In genomic region chr6:99424761-99425646, GRCh38 we compare ENCODE assay signal across 8 cellular contexts. TPM values are rescaled to one million over a fixed set of nuclear protein-coding genes. Genes with fewer than 3 reads are reported as not detected.
A peak's percentile ranks its signal among the peaks of the same experiment; 100 is the strongest.
DNase-seq lines count a peak whose midpoint lies in the region; ATAC-seq, FAIRE-seq and TF ChIP-seq lines count a peak whose summit lies in the region.

PNISR (minus strand) TSS chr6:99425308; CDS start chr6:99414659, 10,649 bp downstream.

- H3K4me3 Mint-ChIP-seq in type B pancreatic cell = peak within 1 kb of the TSS; percentile 95

- H3K27me3 ChIP-seq in adrenal gland = no peaks in the 10 kb centered on the region
- no peaks in the 10 kb centered on the region for H3K27me3 ChIP-seq in heart left ventricle

- H3K27ac Mint-ChIP-seq in type B pancreatic cell = peak within 1 kb of the TSS; percentile 98

- no peaks in the 10 kb centered on the region for H3K36me3 ChIP-seq in adrenal gland (replicated peaks in 1 of 2)
- peaks cover 0 to 14% (median 4%) of the 10 kb centered on the region in 9 donors for H3K36me3 ChIP-seq in heart left ventricle

- WGBS in adrenal gland, 4 donors = 0 to 1% (median 0%) methylated on average over 42 to 53 of the region's 53 CpGs
- WGBS in heart left ventricle, 4 donors = 0% methylated on average over 47 to 53 of the region's 53 CpGs

- peaks cover 27% of the 10 kb centered on the region for H3K36me3 Mint-ChIP-seq in type B pancreatic cell

- H3K4me3 ChIP-seq in adrenal gland (peak within 1 kb of the TSS; percentile 44 to 98 (median 86)), heart left ventricle (peak within 1 kb of the TSS; percentile 67 to 99 (median 79))

- no peaks in the 10 kb centered on the region for H3K27me3 Mint-ChIP-seq in type B pancreatic cell

- H3K9me3 ChIP-seq in adrenal gland (replicated peaks in 1 of 3) (no peaks in the 10 kb centered on the region), heart left ventricle (no peaks in the 10 kb centered on the region)

- H3K4me1 Mint-ChIP-seq in type B pancreatic cell (ENCODE audit: unreplicated experiment) = peaks cover 35% of the 10 kb centered on the region

- DNase-seq in GM12892 (ENCODE audit: insufficient read length) = peak; percentile 45
- DNase-seq in NCI-H146 (lab: John Stamatoyannopoulos, UW) = peak; percentile 98
- DNase-seq in T-helper 1 cell = peak; percentile 79 to 96 (median 85)
- DNase-seq in adrenal gland = peak; percentile 92 to 98 (median 95)
- DNase-seq in heart left ventricle = peak; percentile 83 to 93 (median 90)
- DNase-seq in pons (ENCODE audit: low spot score) = peak; percentile 100
- peak; percentile 85 for DNase-seq in type B pancreatic cell (ENCODE audit: extremely low spot score, unreplicated experiment)

- intact Hi-C loops in adrenal gland (cut with DNase I) = no loop called here
- intact Hi-C loops in heart left ventricle (cut with DNase I) = loop anchor here in 6 of 10 donors (2.0 to 10.0 kb wide), 6 partner anchors 30 to 142 kb away; partner anchors contain the start of genes CCNC (in 2 of the 6), COQ3 (in 2 of the 6) and USP45 (in 2 of the 6)

- TF ChIP-seq CTCF in adrenal gland (IDR thresholded peaks at IDR 0.05) = no peak
- TF ChIP-seq CTCF in heart left ventricle (IDR thresholded peaks at IDR 0.05) = no peak
- TF ChIP-seq CTCF in type B pancreatic cell (conservative IDR thresholded peaks at IDR 0.05) = no peak

- ATAC-seq in HG02852 (IDR thresholded peaks at IDR 0.05; ENCODE audit: unreplicated experiment) (peak; percentile 88), heart left ventricle (peak; percentile 94 to 96 (median 96))

- TF ChIP-seq POLR2A in GM12892 (IDR thresholded peaks at IDR 0.05; ENCODE audit: low read depth, low read length) = peak; percentile 82
- peak; percentile 7 to 61 for TF ChIP-seq POLR2A in adrenal gland (IDR thresholded peaks at IDR 0.05)
- TF ChIP-seq POLR2A in heart left ventricle (IDR thresholded peaks at IDR 0.05) = peak in 1 of 2 donors; percentile 10

- peaks cover 21 to 66% of the 10 kb centered on the region in 2 donors for H3K4me1 ChIP-seq in adrenal gland (replicated peaks in 1 of 2)
- peaks cover 9 to 66% (median 58%) of the 10 kb centered on the region in 12 donors for H3K4me1 ChIP-seq in heart left ventricle

- H3K9me3 Mint-ChIP-seq in type B pancreatic cell = no peaks in the 10 kb centered on the region

- peak; percentile 99 for FAIRE-seq in GM12892 (lab: Jason Lieb, UNC)

- H3K27ac ChIP-seq in adrenal gland = peak within 1 kb of the TSS; percentile 88 to 99 (median 98)
- H3K27ac ChIP-seq in heart left ventricle = peak within 1 kb of the TSS; percentile 91 to 100 (median 96)

RNA-seq across cellular contexts. Expression of gene PNISR, which starts in this region (rescaled TPM):
- 127 TPM for polyA plus RNA-seq in GM12892 (2012; ENCODE audit: missing spikeins)
- total RNA-seq in adrenal gland = 100 to 1,000 TPM in 2 of 8 donors, 10 to 100 TPM in 6; 25.6 to 160 (median 82.1) TPM
- polyA plus RNA-seq in adrenal gland = 100 to 1,000 TPM in 1 of 3 donors, 10 to 100 TPM in 2; 73.5 to 161 (median 95.5) TPM
- total RNA-seq in heart left ventricle = 10 to 100 TPM; 22.3 to 64.8 (median 48.9) TPM
- polyA plus RNA-seq in heart left ventricle = 10 to 100 TPM; 20.8 to 60.6 TPM
- total RNA-seq in type B pancreatic cell (ENCODE audit: low replicate concordance) = 86.7 and 151 TPM in 2 replicates

Comparison
In these comparisons a context has a peak if more than half of its experiments do, and no peak if none do; other contexts are left out.
1. Peak in every context shown above with its lines: DNase-seq, ATAC-seq, H3K4me3 ChIP-seq and H3K27ac ChIP-seq.
2. DNase-seq: peak in every context shown above with its lines; median percentile 100 in pons; 98 in NCI-H146; 95 in adrenal gland; 90 in heart left ventricle; 85 in T-helper 1 cell; 85 in type B pancreatic cell; 45 in GM12892.
3. intact Hi-C loops: an anchor here in heart left ventricle (2.0 to 10.0 kb wide); none called in adrenal gland.